In the genomic region with DNA sequence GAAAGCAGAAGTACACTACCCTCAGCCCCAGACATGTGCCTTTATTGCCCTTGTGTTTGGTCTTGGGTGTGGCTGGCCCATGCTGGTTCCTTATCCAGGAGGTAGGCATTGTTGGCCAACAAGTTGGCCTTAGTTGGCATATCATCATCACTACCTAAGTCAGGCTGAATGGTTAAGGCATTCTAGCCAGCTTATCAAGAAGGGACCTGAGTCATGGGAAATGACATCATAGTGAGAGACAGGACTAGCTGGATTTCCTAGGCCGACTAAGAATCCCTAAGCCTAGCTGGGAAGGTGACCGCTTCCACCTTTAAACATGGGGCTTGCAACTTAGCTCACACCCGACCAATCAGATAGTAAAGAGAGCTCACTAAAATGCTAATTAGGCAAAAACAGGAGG, we compare ENCODE assay signal across 7 cellular contexts. TPM values are rescaled to one million over a fixed set of nuclear protein-coding genes. Genes with fewer than 3 reads are reported as not detected.
DNase-seq lines count a peak whose midpoint lies in the region; ATAC-seq, FAIRE-seq and TF ChIP-seq lines count a peak whose summit lies in the region.
"Not testable (repeated sequence)": the region's sequence is repeated elsewhere in the genome, so short reads cannot be mapped to it uniquely, and the experiment has no call there.

No MANE protein-coding gene starts in this region.

- not testable (repeated sequence) for H4K20me1 ChIP-seq in HepG2 (ENCODE audit: insufficient read depth, low read length)

- not testable (repeated sequence) for H3K4me3 ChIP-seq in HEK293 (ENCODE audit: low read depth, low read length); bronchial epithelial cell (ENCODE audit: low read depth, low read length); fibroblast of pulmonary artery (replicated peaks; ENCODE audit: low read depth, low read length); HepG2 (replicated peaks in 1 of 3; ENCODE audit: insufficient read depth in 1 of 3, low read depth in 2 of 3, low read length in 3 of 3)

- CTCF ChIA-PET in HEK293 (lab: Yijun Ruan, JAX); HepG2 (lab: Yijun Ruan, JAX; ENCODE audit: low intra/inter-chr PET ratio, low total read pairs): not testable (repeated sequence)

- not testable (repeated sequence) for H3K9ac ChIP-seq in HepG2 (ENCODE audit: insufficient read depth, low read depth, low read length)

- intact Hi-C loops in HepG2 (cut with micrococcal nuclease; ENCODE audit: unreplicated experiment) = not testable (repeated sequence)

- H3K27me3 ChIP-seq in bronchial epithelial cell (ENCODE audit: control insufficient read depth, insufficient read depth, low read length); HepG2 (ENCODE audit: control insufficient read depth in 1 of 2, insufficient read depth in 2 of 2, low read length in 2 of 2): not testable (repeated sequence)

- not testable (repeated sequence) for BruUV-seq in HepG2 (replicated peaks; lab: Mats Ljungman, UMichigan)

- not testable (repeated sequence) for TF ChIP-seq EP300 in HepG2 (IDR thresholded peaks at IDR 0.05; ENCODE audit: low read depth in 2 of 2, low read length in 2 of 2); HepG2 (CRISPR knock-in tag; IDR thresholded peaks at IDR 0.05; ENCODE audit: borderline replicate concordance)

- POLR2A ChIA-PET in HEK293 (lab: Yijun Ruan, JAX); HepG2 (lab: Yijun Ruan, JAX): not testable (repeated sequence)

- H3K4me2 ChIP-seq in HepG2 (ENCODE audit: low read depth, low read length) = not testable (repeated sequence)

- H3K9me3 ChIP-seq in HEK293 (ENCODE audit: control insufficient read depth, insufficient read depth, low read depth, low read length); HepG2 (ENCODE audit: low read length): not testable (repeated sequence)

- in situ Hi-C loops in HepG2 (cut with HindIII; ENCODE audit: extremely low pct_ligation_motif_present, low pct_unique_long_range_greater_than_20kb) = not testable (repeated sequence)

- TF ChIP-seq POLR2A in HepG2 (IDR thresholded peaks at IDR 0.05; ENCODE audit: insufficient read depth in 1 of 2, low read depth in 2 of 2, low read length in 2 of 2) = not testable (repeated sequence)

- not testable (repeated sequence) for ATAC-seq in HepG2

- DNase-seq in DMS53 (lab: John Stamatoyannopoulos, UW) (peak; percentile 54), NCI-H226 (peak; percentile 74), amniotic epithelial cell (ENCODE audit: low read depth) (peak; percentile 26), bronchial epithelial cell (ENCODE audit: low read depth) (peak; percentile 89), fibroblast of pulmonary artery (ENCODE audit: low read depth) (peak; percentile 15)
- not testable (repeated sequence) for DNase-seq in HepG2 (ENCODE audit: low spot score)

- not testable (repeated sequence) for H3K27ac ChIP-seq in HEK293 (ENCODE audit: extremely low read depth, low read depth, low read length); HepG2 (ENCODE audit: extremely low read length, insufficient read depth, low read length)

- not testable (repeated sequence) for H2AFZ ChIP-seq in HepG2 (ENCODE audit: low read length)

- peak; percentile 90 for FAIRE-seq in bronchial epithelial cell (lab: Jason Lieb, UNC)
- FAIRE-seq in HepG2 (lab: Jason Lieb, UNC) = not testable (repeated sequence)

- not testable (repeated sequence) for H3K4me1 ChIP-seq in HEK293 (ENCODE audit: control insufficient read depth, insufficient read depth, low read length); HepG2 (ENCODE audit: insufficient read depth, low read length)

- not testable (repeated sequence) for TF ChIP-seq RAD21 in HepG2 (CRISPR knock-in tag; IDR thresholded peaks at IDR 0.05)

- TF ChIP-seq CTCF in HEK293 (tag by site-specific recombination; IDR thresholded peaks at IDR 0.05); bronchial epithelial cell (IDR thresholded peaks at IDR 0.05; ENCODE audit: insufficient read depth, low read length, severe bottlenecking); fibroblast of pulmonary artery (IDR thresholded peaks at IDR 0.05; ENCODE audit: low read length, missing control alignments); HepG2 (CRISPR knock-in tag; IDR thresholded peaks at IDR 0.05): not testable (repeated sequence)

- not testable (repeated sequence) for H3K79me2 ChIP-seq in HepG2 (ENCODE audit: insufficient read depth, low read length)

- not testable (repeated sequence) for H3K36me3 ChIP-seq in HEK293 (ENCODE audit: control insufficient read depth in 2 of 2, insufficient read depth in 1 of 2, low read length in 2 of 2); bronchial epithelial cell (ENCODE audit: control insufficient read depth, insufficient read depth, low read length); HepG2 (replicated peaks in 1 of 2; ENCODE audit: control insufficient read depth in 1 of 2, insufficient read depth in 2 of 2, low read length in 2 of 2)

- WGBS in HepG2 (ENCODE audit: low lambda C conversion rate) = 38% methylated on average over 3 of the region's 3 CpGs

TF ChIP-seq in HEK293, 187 proteins besides CTCF, POLR2A, EP300 and RAD21:
- TF ChIP-seq ZBTB21 (tag by site-specific recombination; IDR thresholded peaks at IDR 0.05) = peak; percentile 37; the same call in 1 of the 2 replicates

TF ChIP-seq in HepG2, 621 proteins besides CTCF, POLR2A, EP300 and RAD21:
- TF ChIP-seq ATF7 (IDR thresholded peaks at IDR 0.05) = peak; percentile 63; the same call in 1 of the 2 replicates
- not testable (repeated sequence) for TF ChIP-seq ATF7 (CRISPR knock-in tag; IDR thresholded peaks at IDR 0.05)

RNA-seq across cellular contexts. Expression of a gene that starts 34.0 kb away (rescaled TPM):
- total RNA-seq in bronchial epithelial cell = 10.8 and 14.6 TPM in 2 replicates
- 40.7 and 40.9 TPM in 2 replicates for total RNA-seq in HepG2 (2016; rRNA removed; fragmentation: Illumina TruSeq; extraction: Trizol)
- 82.7 and 85.0 TPM in 2 replicates for total RNA-seq in HepG2 (2016; cell fraction: cytosol; rRNA removed; fragmentation: Illumina TruSeq; extraction: Trizol; ENCODE audit: low read depth)
- total RNA-seq in HepG2 (2016; cell fraction: insoluble cytoplasmic fraction; rRNA removed; fragmentation: Illumina TruSeq; extraction: Trizol) = 42.0 and 42.1 TPM in 2 replicates
- total RNA-seq in HepG2 (2016; cell fraction: membrane; rRNA removed; fragmentation: Illumina TruSeq; extraction: Trizol) = 17.5 and 19.0 TPM in 2 replicates
- 67.9 and 72.9 TPM in 2 replicates for total RNA-seq in HepG2 (2016; cell fraction: nucleus; rRNA removed; fragmentation: Illumina TruSeq; extraction: Trizol)
- polyA plus RNA-seq in HepG2 (2011; rRNA removed) = 61.3 and 66.8 TPM in 2 replicates
- polyA plus RNA-seq in HepG2 (2011; cell fraction: cytosol; rRNA removed) = 22.2 and 31.0 TPM in 2 replicates
- 63.9 and 104 TPM in 2 replicates for polyA plus RNA-seq in HepG2 (2011; cell fraction: nucleus; rRNA removed)
- 54.7 and 60.6 TPM in 2 replicates for polyA plus RNA-seq in HepG2 (2012)
- 1.8 and 2.8 TPM in 2 replicates for polyA plus RNA-seq in HepG2 (2016; cell fraction: cytosol; fragmentation: Illumina TruSeq; extraction: Trizol; ENCODE audit: low read depth)
- 37.6 and 38.7 TPM in 2 replicates for polyA plus RNA-seq in HepG2 (2016; cell fraction: insoluble cytoplasmic fraction; fragmentation: Illumina TruSeq; extraction: Trizol; ENCODE audit: low read depth)
- 3.3 and 3.8 TPM in 2 replicates for polyA plus RNA-seq in HepG2 (2016; cell fraction: membrane; fragmentation: Illumina TruSeq; extraction: Trizol; ENCODE audit: low read depth)
- 81.1 and 87.3 TPM in 2 replicates for polyA plus RNA-seq in HepG2 (2016; cell fraction: nucleus; fragmentation: Illumina TruSeq; extraction: Trizol; ENCODE audit: insufficient read depth, low read depth)
- polyA minus RNA-seq in HepG2 (2011; rRNA and poly(A)+ RNA removed; ENCODE audit: low replicate concordance) = 18.7 and 22.7 TPM in 2 replicates
- 19.3 and 23.6 TPM in 2 replicates for polyA minus RNA-seq in HepG2 (2011; cell fraction: cytosol; rRNA and poly(A)+ RNA removed)
- 160 and 171 TPM in 2 replicates for polyA minus RNA-seq in HepG2 (2011; cell fraction: nucleus; rRNA and poly(A)+ RNA removed)
